Comparison of ENCODE assay signal across 11 cellular contexts in the genomic region with DNA sequence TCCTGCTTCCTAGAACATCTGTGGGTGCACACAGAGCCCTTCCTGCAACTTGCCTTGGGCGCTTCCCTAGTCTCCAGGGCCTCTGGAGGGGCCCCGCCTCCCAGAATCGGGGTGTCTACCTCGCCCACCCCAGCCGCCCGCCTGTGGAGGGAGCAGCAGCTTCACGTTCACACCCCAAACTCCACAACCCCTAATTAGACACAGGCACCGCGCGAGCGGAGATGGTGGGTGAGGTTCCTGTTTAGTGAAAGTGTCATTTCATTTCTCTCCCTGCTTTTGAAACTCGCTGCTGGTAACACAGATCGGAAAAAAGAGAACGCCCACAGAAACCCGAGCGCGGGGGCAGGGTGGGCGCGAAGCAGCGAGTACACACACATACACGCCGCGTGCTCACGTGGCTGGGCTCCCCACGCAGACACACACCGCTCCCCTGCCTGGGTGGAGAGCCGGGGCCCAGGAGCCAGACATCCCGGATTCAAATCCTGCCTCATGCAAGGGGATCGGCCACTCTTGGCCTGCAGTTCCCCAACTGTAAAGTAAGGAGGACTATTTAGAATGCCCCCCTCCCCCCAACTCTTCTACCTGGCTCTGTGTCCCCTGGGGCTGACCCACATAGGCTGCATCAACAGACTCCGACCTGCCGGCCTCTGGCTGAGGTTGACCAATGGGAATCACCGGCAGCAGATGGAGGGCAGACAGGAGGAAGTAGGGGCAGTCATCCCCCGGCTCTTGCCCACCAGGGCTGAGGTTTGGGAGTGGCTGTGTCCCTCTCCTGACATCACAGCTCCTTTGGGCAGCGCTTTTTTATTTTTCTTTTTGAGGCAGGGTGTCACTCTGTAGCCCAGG.
DNase-seq lines count a peak whose midpoint lies in the region; ATAC-seq and TF ChIP-seq lines count a peak whose summit lies in the region.
"Had no signal": no experiment of that assay in that cellular context is flagged by ENCODE, and none has a peak within 500 bp of the region (broad histone marks: within the 10 kb centered on the region; RNA-seq: fewer than 3 reads in every experiment).

No MANE protein-coding gene starts in this region.

- H3K9me3 ChIP-seq in heart right ventricle (peaks cover 0 to 14% (median 6%) of the 10 kb centered on the region in 11 donors), right atrium auricular region (peaks cover 0 to 15% of the 10 kb centered on the region in 2 donors), aorta (ENCODE audit: control insufficient read depth, low read length) (no peaks in the 10 kb centered on the region), adrenal gland (replicated peaks in 1 of 3) (peaks cover 0 to 5% (median 0%) of the 10 kb centered on the region in 3 donors)
- H3K9me3 ChIP-seq: gastrocnemius medialis, pancreas had no signal

- DNase-seq in heart right ventricle (no peak), right atrium auricular region (ENCODE audit: low spot score) (no peak), posterior cingulate gyrus (peak in 8 of 10 donors; percentile 44 to 94 (median 74)), aorta (peak in 1 of 2 donors; percentile 65), adrenal gland (no peak), GM10266 (ENCODE audit: extremely low spot score) (no peak), DMS53 treated with DMSO at 0.1 percent for 48 hours (lab: John Stamatoyannopoulos, UW; ENCODE audit: unreplicated experiment) (no peak)
- DNase-seq in activated naive CD4-positive, alpha-beta T cell treated with anti-CD3 and anti-CD28 coated beads, Interleukin-2, amount 50 U/mL, for 16 hours: peak; percentile 72
- DNase-seq: gastrocnemius medialis, NCI-H524 treated with DMSO at 0.1 percent for 48 hours, pancreas had no signal

- H3K4me1 ChIP-seq in heart right ventricle (peaks cover 0 to 27% (median 11%) of the 10 kb centered on the region in 9 donors), right atrium auricular region (peaks cover 0 to 4% of the 10 kb centered on the region in 2 donors), aorta (ENCODE audit: control insufficient read depth in 1 of 2, insufficient read depth in 2 of 2, low read length in 2 of 2) (no peaks in the 10 kb centered on the region), adrenal gland (replicated peaks in 1 of 2) (no peaks in the 10 kb centered on the region)
- H3K4me1 ChIP-seq: pancreas had no signal

- ATAC-seq in heart right ventricle (peak in 5 of 8 donors; percentile 11 to 36 (median 15)), aorta (ENCODE audit: low FRiP score) (peak; percentile 40)
- ATAC-seq: gastrocnemius medialis had no signal

- WGBS in heart right ventricle, 2 donors: 59 to 63% methylated on average over 34 of the region's 34 CpGs
- 57 to 64% methylated on average over 34 of the region's 34 CpGs for WGBS in aorta, 2 donors
- WGBS in adrenal gland, 4 donors: 63 to 72% (median 65%) methylated on average over 31 to 34 of the region's 34 CpGs

- no peak for TF ChIP-seq POLR2A in adrenal gland (IDR thresholded peaks at IDR 0.05)

- H3K36me3 ChIP-seq in heart right ventricle (no peaks in the 10 kb centered on the region), right atrium auricular region (no peaks in the 10 kb centered on the region), aorta (ENCODE audit: control insufficient read depth in 1 of 2, insufficient read depth in 2 of 2, low read length in 1 of 2) (no peaks in the 10 kb centered on the region), adrenal gland (replicated peaks in 1 of 2) (no peaks in the 10 kb centered on the region)
- H3K36me3 ChIP-seq: gastrocnemius medialis, pancreas had no signal

- intact Hi-C loops in heart right ventricle (cut with DNase I) (no loop called here), posterior cingulate gyrus (cut with DNase I) (no loop called here), aorta (cut with DNase I) (no loop called here), adrenal gland (cut with DNase I) (no loop called here)

- no peak overlapping the region for H3K4me3 ChIP-seq in heart right ventricle
- H3K4me3 ChIP-seq in right atrium auricular region: no peak overlapping the region
- no peak overlapping the region for H3K4me3 ChIP-seq in aorta (ENCODE audit: low read length in 2 of 2)
- H3K4me3 ChIP-seq in adrenal gland: no peak overlapping the region
- H3K4me3 ChIP-seq: gastrocnemius medialis, pancreas had no signal

- no peak for TF ChIP-seq CTCF in heart right ventricle (IDR thresholded peaks at IDR 0.05)
- TF ChIP-seq CTCF in right atrium auricular region (IDR thresholded peaks at IDR 0.05): no peak
- no peak for TF ChIP-seq CTCF in adrenal gland (IDR thresholded peaks at IDR 0.05)
- no peak for TF ChIP-seq CTCF in GM10266 (IDR thresholded peaks at IDR 0.05; ENCODE audit: control insufficient read depth, insufficient read depth, low read depth, missing control alignments)

- H3K27ac ChIP-seq in heart right ventricle (peak overlapping the region in 1 of 10 donors; percentile 77), right atrium auricular region (no peak overlapping the region), aorta (ENCODE audit: low read depth in 1 of 2, low read length in 2 of 2) (no peak overlapping the region), adrenal gland (no peak overlapping the region)
- H3K27ac ChIP-seq: gastrocnemius medialis, pancreas had no signal

- no peaks in the 10 kb centered on the region for H3K27me3 ChIP-seq in heart right ventricle
- H3K27me3 ChIP-seq in right atrium auricular region: no peaks in the 10 kb centered on the region
- H3K27me3 ChIP-seq in aorta (ENCODE audit: control insufficient read depth in 1 of 2, insufficient read depth in 2 of 2, low read length in 1 of 2): no peaks in the 10 kb centered on the region
- no peaks in the 10 kb centered on the region for H3K27me3 ChIP-seq in adrenal gland
- H3K27me3 ChIP-seq: gastrocnemius medialis, pancreas had no signal

Comparison
In these comparisons a context has a peak if more than half of its experiments do, and no peak if none do; other contexts are left out.
1. DNase-seq: peak in activated naive CD4-positive, alpha-beta T cell treated with anti-CD3 and anti-CD28 coated beads, Interleukin-2, amount 50 U/mL, for 16 hours (single experiment) and posterior cingulate gyrus (8 of 10); none in heart right ventricle (0 of 2), right atrium auricular region (single experiment), adrenal gland (0 of 7), GM10266 (single experiment) and DMS53 treated with DMSO at 0.1 percent for 48 hours (single experiment).